Comparison of ENCODE assay signal across 17 cellular contexts in genomic region chr11:19018901-19019300, GRCh38. TPM values are rescaled to one million over a fixed set of nuclear protein-coding genes. Genes with fewer than 3 reads are reported as not detected.
DNase-seq lines count a peak whose midpoint lies in the region; ATAC-seq, FAIRE-seq and TF ChIP-seq lines count a peak whose summit lies in the region.
"Had no signal": no experiment of that assay in that cellular context is flagged by ENCODE, and none has a peak within 500 bp of the region (broad histone marks: within the 10 kb centered on the region; RNA-seq: fewer than 3 reads in every experiment).

No MANE protein-coding gene starts in this region.

- no peak for TF ChIP-seq CTCF in A549 (IDR thresholded peaks at IDR 0.05)

- no peak for FAIRE-seq in A549 (lab: Jason Lieb, UNC)

- WGBS in A549 (ENCODE audit: missing lambda C conversion rate) = 2% methylated on average over 3 of the region's 3 CpGs

- H3K4me2 ChIP-seq in A549 = no peak overlapping the region

- TF ChIP-seq EP300 in A549 (IDR thresholded peaks at IDR 0.05) (no peak), Ishikawa (IDR thresholded peaks at IDR 0.05; ENCODE audit: borderline replicate concordance) (no peak)

- no peak overlapping the region for H3K4me3 ChIP-seq in A549
- H3K4me3 ChIP-seq: lung had no signal

- POLR2A ChIA-PET in A549 (lab: Yijun Ruan, JAX) = no interaction called here

- no peak for ATAC-seq in A549
- ATAC-seq: activated CD8-positive, alpha-beta T cell treated with anti-CD3 and anti-CD28 coated beads for 36 hours; CD8-positive, alpha-beta T cell; naive thymus-derived CD4-positive, alpha-beta T cell had no signal

- no peak overlapping the region for H3K27ac ChIP-seq in A549

- CTCF ChIA-PET in A549 (lab: Yijun Ruan, JAX) = interaction anchor here (2.0 kb wide), 1 partner anchor 58 kb away, joined by 4 read pairs; no protein-coding TSS in a partner anchor

- no peaks in the 10 kb centered on the region; the same call in 2 of the 3 replicates for H3K4me1 ChIP-seq in A549

- no peak for TF ChIP-seq POLR2A in A549 (IDR thresholded peaks at IDR 0.05; ENCODE audit: low read length)

- TF ChIP-seq RAD21 in A549 (conservative IDR thresholded peaks at IDR 0.05 in 1 of 2, IDR thresholded peaks at IDR 0.05 in 1 of 2) (no peak), Ishikawa (IDR thresholded peaks at IDR 0.05; ENCODE audit: low read depth) (no peak)

- no peaks in the 10 kb centered on the region for H3K9me3 ChIP-seq in A549

- no peak for DNase-seq in A549 (ENCODE audit: low read depth in 1 of 2, low spot score in 1 of 2)
- peak; percentile 3 for DNase-seq in amniotic epithelial cell (ENCODE audit: low read depth)
- DNase-seq in islet precursor cell = peak; percentile 79
- no peak for DNase-seq in NCI-H82 (lab: John Stamatoyannopoulos, UW)
- DNase-seq in NCI-H345 treated with DMSO at 0.1 percent for 48 hours (lab: John Stamatoyannopoulos, UW; ENCODE audit: unreplicated experiment) = no peak
- no peak for DNase-seq in activated CD4-positive, alpha-beta T cell treated with anti-CD3 and anti-CD28 coated beads, Interleukin-2, amount 50 U/mL, for 1 hour
- DNase-seq in NCI-H2196 (lab: John Stamatoyannopoulos, UW; ENCODE audit: unreplicated experiment) = no peak
- DNase-seq: activated CD8-positive, alpha-beta T cell treated with anti-CD3 and anti-CD28 coated beads for 36 hours; CD8-positive, alpha-beta T cell; effector memory CD4-positive, alpha-beta T cell; EL; Kasumi-1; naive thymus-derived CD4-positive, alpha-beta T cell; NCI-H1694; NCI-H510A had no signal

TF ChIP-seq in A549, 52 proteins besides CTCF, POLR2A, EP300 and RAD21:
- TF ChIP-seq, protein P1, sequence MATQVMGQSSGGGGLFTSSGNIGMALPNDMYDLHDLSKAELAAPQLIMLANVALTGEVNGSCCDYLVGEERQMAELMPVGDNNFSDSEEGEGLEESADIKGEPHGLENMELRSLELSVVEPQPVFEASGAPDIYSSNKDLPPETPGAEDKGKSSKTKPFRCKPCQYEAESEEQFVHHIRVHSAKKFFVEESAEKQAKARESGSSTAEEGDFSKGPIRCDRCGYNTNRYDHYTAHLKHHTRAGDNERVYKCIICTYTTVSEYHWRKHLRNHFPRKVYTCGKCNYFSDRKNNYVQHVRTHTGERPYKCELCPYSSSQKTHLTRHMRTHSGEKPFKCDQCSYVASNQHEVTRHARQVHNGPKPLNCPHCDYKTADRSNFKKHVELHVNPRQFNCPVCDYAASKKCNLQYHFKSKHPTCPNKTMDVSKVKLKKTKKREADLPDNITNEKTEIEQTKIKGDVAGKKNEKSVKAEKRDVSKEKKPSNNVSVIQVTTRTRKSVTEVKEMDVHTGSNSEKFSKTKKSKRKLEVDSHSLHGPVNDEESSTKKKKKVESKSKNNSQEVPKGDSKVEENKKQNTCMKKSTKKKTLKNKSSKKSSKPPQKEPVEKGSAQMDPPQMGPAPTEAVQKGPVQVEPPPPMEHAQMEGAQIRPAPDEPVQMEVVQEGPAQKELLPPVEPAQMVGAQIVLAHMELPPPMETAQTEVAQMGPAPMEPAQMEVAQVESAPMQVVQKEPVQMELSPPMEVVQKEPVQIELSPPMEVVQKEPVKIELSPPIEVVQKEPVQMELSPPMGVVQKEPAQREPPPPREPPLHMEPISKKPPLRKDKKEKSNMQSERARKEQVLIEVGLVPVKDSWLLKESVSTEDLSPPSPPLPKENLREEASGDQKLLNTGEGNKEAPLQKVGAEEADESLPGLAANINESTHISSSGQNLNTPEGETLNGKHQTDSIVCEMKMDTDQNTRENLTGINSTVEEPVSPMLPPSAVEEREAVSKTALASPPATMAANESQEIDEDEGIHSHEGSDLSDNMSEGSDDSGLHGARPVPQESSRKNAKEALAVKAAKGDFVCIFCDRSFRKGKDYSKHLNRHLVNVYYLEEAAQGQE (IDR thresholded peaks at IDR 0.05) = peak; percentile 79
- no peak for TF ChIP-seq EHF (CRISPR knock-in tag; IDR thresholded peaks at IDR 0.05)

TF ChIP-seq in Ishikawa, 13 proteins besides CTCF, POLR2A, EP300 and RAD21:
- TF ChIP-seq EGR1 (IDR thresholded peaks at IDR 0.05) = no peak
- TF ChIP-seq, protein P1 (IDR thresholded peaks at IDR 0.05; ENCODE audit: low read depth) = peak; percentile 85
TF ChIP-seq in Ishikawa: peak in this region for 1.

RNA-seq across cellular contexts. Expression of gene MRGPRX2, which starts 41.6 kb away (rescaled TPM):
- polyA plus RNA-seq in A549 (2011; rRNA removed) (not detected in 2 replicates), A549 (2017; fragmentation: RNase III; extraction: RNeasy Plus Mini Kit Qiagen cat#74134 plus additional on column Dnase treatment) (not detected in 3 replicates)
- not detected in 2 replicates for polyA plus RNA-seq in A549 (2012; cell fraction: cytosol; rRNA removed)
- polyA plus RNA-seq in A549 (2012; cell fraction: nucleus; rRNA removed) = not detected in 2 replicates
- not detected in 2 replicates for polyA minus RNA-seq in A549 (2011; rRNA and poly(A)+ RNA removed)
- polyA plus RNA-seq: lung; naive thymus-derived CD4-positive, alpha-beta T cell had no signal

Comparison
In these comparisons a context has a peak if more than half of its experiments do, and no peak if none do; other contexts are left out.
1. DNase-seq: peak in amniotic epithelial cell (single experiment) and islet precursor cell (single experiment); none in A549 (0 of 2), NCI-H82 (single experiment), NCI-H345 treated with DMSO at 0.1 percent for 48 hours (single experiment), activated CD4-positive, alpha-beta T cell treated with anti-CD3 and anti-CD28 coated beads, Interleukin-2, amount 50 U/mL, for 1 hour (single experiment) and NCI-H2196 (single experiment).